Comparison of ENCODE assay signal across 8 cellular contexts in genomic region chr17:50149425-50150353, GRCh38. TPM values are rescaled to one million over a fixed set of nuclear protein-coding genes. Genes with fewer than 3 reads are reported as not detected.
A peak's percentile ranks its signal among the peaks of the same experiment; 100 is the strongest.
DNase-seq lines count a peak whose midpoint lies in the region; ATAC-seq and TF ChIP-seq lines count a peak whose summit lies in the region.

No MANE protein-coding gene starts in this region.

- H3K9me3 ChIP-seq in IMR-90 (ENCODE audit: control insufficient read depth, insufficient read depth, low read length): no peaks in the 10 kb centered on the region

- H2BK15ac ChIP-seq in IMR-90 (ENCODE audit: low read depth, low read length): no peak overlapping the region

- H3K4me1 ChIP-seq in IMR-90 (ENCODE audit: control insufficient read depth, insufficient read depth, low read length): peaks cover 27% of the 10 kb centered on the region

- peak overlapping the region; percentile 70 for H4K91ac ChIP-seq in IMR-90 (ENCODE audit: insufficient read depth, low read depth, low read length)

- no peak for TF ChIP-seq RAD21 in IMR-90 (IDR thresholded peaks at IDR 0.05; ENCODE audit: low read length)

- peaks cover 45% of the 10 kb centered on the region for H4K20me1 ChIP-seq in IMR-90 (ENCODE audit: insufficient read depth, low read length)

- peak overlapping the region; percentile 96 for H2AK9ac ChIP-seq in IMR-90 (replicated peaks; ENCODE audit: low read depth, low read length, poor library complexity)

- H3K9me1 ChIP-seq in IMR-90 (ENCODE audit: insufficient read depth, low read length): peaks cover 4% of the 10 kb centered on the region; the same call in 1 of the 2 replicates

- H3K9ac ChIP-seq in IMR-90 (ENCODE audit: low read depth, low read length): peak overlapping the region; percentile 92

- CTCF ChIA-PET in IMR-90 (lab: Yijun Ruan, JAX): interaction anchor here (0.8 to 1.6 kb wide), 2 partner anchors 11 to 12 kb away, joined by 3 to 5 read pairs; no protein-coding TSS in a partner anchor

- H4K5ac ChIP-seq in IMR-90 (ENCODE audit: low read depth, low read length): 0 out of 2 replicates have a peak overlapping the region, but pooled peaks have one; percentile 45

- H3K27me3 Mint-ChIP-seq in T-helper 2 cell treated with Interferon-gamma antibody and Interleukin-4, amounts not matched to agents 5 μg/mL and 100 μg/mL, for 36 hours (ENCODE audit: low read depth): no peaks in the 10 kb centered on the region

- peak overlapping the region; percentile 92 for H3K4ac ChIP-seq in IMR-90 (ENCODE audit: low read depth, low read length)

- H3K27ac ChIP-seq in IMR-90 (ENCODE audit: insufficient read depth, low read length): peak overlapping the region; percentile 88
- H3K27ac ChIP-seq in caudate nucleus (ENCODE audit: low read depth, low read length): peak overlapping the region; percentile 80
- H3K27ac ChIP-seq in layer of hippocampus (ENCODE audit: low read depth, low read length): peak overlapping the region; percentile 85

- peak overlapping the region; percentile 89 for H3K4me2 ChIP-seq in IMR-90 (ENCODE audit: low read depth, low read length)

- H3K4me1 Mint-ChIP-seq in T-helper 2 cell treated with Interferon-gamma antibody and Interleukin-4, amounts not matched to agents 5 μg/mL and 100 μg/mL, for 36 hours (ENCODE audit: low read depth): peaks cover 40% of the 10 kb centered on the region

- H4K8ac ChIP-seq in IMR-90 (ENCODE audit: low read depth in 2 of 2, low read length in 2 of 2): peak overlapping the region in 1 of 2 experiments; percentile 57; a peak in 1 of 4 replicates

- ATAC-seq in IMR-90 (ENCODE audit: low read depth) (no peak), GM21723 (IDR thresholded peaks at IDR 0.05; ENCODE audit: unreplicated experiment) (no peak)

- H3K36me3 ChIP-seq in IMR-90 (ENCODE audit: control insufficient read depth, insufficient read depth, low read length): peaks cover 7% of the 10 kb centered on the region

- no peak overlapping the region for H2BK20ac ChIP-seq in IMR-90 (ENCODE audit: low read depth, low read length)

- H2BK120ac ChIP-seq in IMR-90 (ENCODE audit: low read depth, low read length): 0 out of 2 replicates have a peak overlapping the region, but pooled peaks have one; percentile 66

- no peak for TF ChIP-seq CTCF in IMR-90 (conservative IDR thresholded peaks at IDR 0.05; ENCODE audit: low read depth, low read length)

- peak overlapping the region; percentile 94 for H2AK5ac ChIP-seq in IMR-90 (ENCODE audit: low read depth, low read length)

- peak overlapping the region; percentile 69; the same call in 1 of the 2 replicates for H3K56ac ChIP-seq in IMR-90 (ENCODE audit: extremely low read depth, insufficient read depth, low read length)

- H3K14ac ChIP-seq in IMR-90 (replicated peaks; ENCODE audit: low read depth, low read length): peak overlapping the region; percentile 90

- peaks cover 7 to 64% of the 10 kb centered on the region in 2 experiments; a peak in 3 of 4 replicates for H3K79me1 ChIP-seq in IMR-90 (ENCODE audit: low read depth in 1 of 2, low read length in 2 of 2)

- dilution Hi-C loops in IMR-90 (cut with HindIII; ENCODE audit: low sequenced_read_pairs, unreplicated experiment): no loop called here

- peak; percentile 83 for DNase-seq in COLO668 (lab: John Stamatoyannopoulos, UW; ENCODE audit: unreplicated experiment)
- peak; percentile 48 for DNase-seq in IMR-90
- peak; percentile 51 for DNase-seq in T-helper 2 cell treated with Interferon-gamma antibody and Interleukin-4, amounts not matched to agents 5 μg/mL and 100 μg/mL, for 36 hours (ENCODE audit: low spot score)
- DNase-seq in caudate nucleus (lab: John Stamatoyannopoulos, UW): peak in 26 of 61 donors; percentile 20 to 64 (median 38)
- peak; percentile 43 for DNase-seq in stimulated activated CD8-positive, alpha-beta memory T cell treated with anti-CD3 and anti-CD28 coated beads, Interleukin-12 subunit alpha, Interleukin-12 subunit beta, amount 100 ng/mL, for 4 hours (ENCODE audit: low read depth)
- DNase-seq in DMS114 treated with DMSO at 0.1 percent for 48 hours (lab: John Stamatoyannopoulos, UW; ENCODE audit: unreplicated experiment): no peak

- H3K27me3 ChIP-seq in IMR-90 (ENCODE audit: control insufficient read depth, insufficient read depth, low read length) (no peaks in the 10 kb centered on the region), layer of hippocampus (ENCODE audit: control insufficient read depth, insufficient read depth, low read length) (no peaks in the 10 kb centered on the region)

- H3K9me3 Mint-ChIP-seq in T-helper 2 cell treated with Interferon-gamma antibody and Interleukin-4, amounts not matched to agents 5 μg/mL and 100 μg/mL, for 36 hours: no peaks in the 10 kb centered on the region

- peak overlapping the region; percentile 86 for H3K4me3 ChIP-seq in IMR-90 (ENCODE audit: insufficient read depth, low read depth, low read length)

- H3K18ac ChIP-seq in IMR-90 (ENCODE audit: low read depth, low read length): no peak overlapping the region; the same call in 1 of the 2 replicates

- intact Hi-C loops in IMR-90 (cut with micrococcal nuclease): loop anchor here (2.0 kb wide), 1 partner anchor 55 kb away; the partner anchor contains the start of gene PDK2

- no TSS peak for BruUV-seq in IMR-90 (replicated peaks; lab: Mats Ljungman, UMichigan)

- in situ Hi-C loops in IMR-90 (cut with MboI; ENCODE audit: low sequenced_read_pairs): no loop called here

- H3K27ac Mint-ChIP-seq in T-helper 2 cell treated with Interferon-gamma antibody and Interleukin-4, amounts not matched to agents 5 μg/mL and 100 μg/mL, for 36 hours: peak overlapping the region; percentile 73

- peaks cover 36% of the 10 kb centered on the region for H3K36me3 Mint-ChIP-seq in T-helper 2 cell treated with Interferon-gamma antibody and Interleukin-4, amounts not matched to agents 5 μg/mL and 100 μg/mL, for 36 hours (ENCODE audit: low read depth)

- peak overlapping the region; percentile 84 for H2AFZ ChIP-seq in IMR-90 (replicated peaks; ENCODE audit: low read length, poor library complexity)

- WGBS in IMR-90 (ENCODE audit: extremely low coverage in 2 of 2, insufficient read length in 1 of 2), 2 experiments: 0% methylated on average over 55 of the region's 123 CpGs; no CpG with 5 or more reads in 1 of the 2 experiments

- H2BK5ac ChIP-seq in IMR-90 (ENCODE audit: low read depth, low read length, poor library complexity, severe bottlenecking): peak overlapping the region; percentile 81

- peak overlapping the region; percentile 76 for H3K23ac ChIP-seq in IMR-90 (ENCODE audit: low read depth, low read length)

- POLR2A ChIA-PET in IMR-90 (lab: Charles Lee; ENCODE audit: unreplicated experiment): no interaction called here

- H3K4me3 Mint-ChIP-seq in T-helper 2 cell treated with Interferon-gamma antibody and Interleukin-4, amounts not matched to agents 5 μg/mL and 100 μg/mL, for 36 hours: peak overlapping the region; percentile 91

- TF ChIP-seq POLR2A in IMR-90 (IDR thresholded peaks at IDR 0.05; ENCODE audit: low read depth, low read length): no peak

TF ChIP-seq in IMR-90, 13 proteins besides CTCF, POLR2A, EP300 and RAD21:
- TF ChIP-seq MXI1 (IDR thresholded peaks at IDR 0.05; ENCODE audit: borderline replicate concordance, low read depth, low read length): peak; percentile 61; the same call in 1 of the 2 replicates
- TF ChIP-seq RCOR1 (IDR thresholded peaks at IDR 0.05; ENCODE audit: insufficient replicate concordance, low read length): no peak
TF ChIP-seq in IMR-90: peak in this region for 1.

RNA-seq across cellular contexts. Expression of gene PPP1R9B, which starts 0.8 kb away (rescaled TPM):
- total RNA-seq in IMR-90 (2012; rRNA removed): 28.0 and 38.6 TPM in 2 replicates
- 23.0 and 25.8 TPM in 2 replicates for polyA plus RNA-seq in IMR-90 (2012; rRNA removed)
- polyA plus RNA-seq in IMR-90 (2012; cell fraction: cytosol; rRNA removed): 16.2 and 19.3 TPM in 2 replicates
- polyA plus RNA-seq in IMR-90 (2012; cell fraction: nucleus; rRNA removed; ENCODE audit: low replicate concordance): 42.2 and 55.1 TPM in 2 replicates

RNA-seq across cellular contexts. Expression of gene SGCA, which starts 16.1 kb away (rescaled TPM):
- not detected in 2 replicates for total RNA-seq in IMR-90 (2012; rRNA removed)
- 0.19 and 0.55 TPM in 2 replicates for polyA plus RNA-seq in IMR-90 (2012; rRNA removed)
- polyA plus RNA-seq in IMR-90 (2012; cell fraction: cytosol; rRNA removed): 0.36 and 0.43 TPM in 2 replicates
- polyA plus RNA-seq in IMR-90 (2012; cell fraction: nucleus; rRNA removed; ENCODE audit: low replicate concordance): 0.34 TPM in 1 of 2 replicates, not detected in the other

RNA-seq across cellular contexts. Expression of gene SAMD14, which starts 19.7 kb away (rescaled TPM):
- total RNA-seq in IMR-90 (2012; rRNA removed): 1.4 TPM in 2 replicates
- polyA plus RNA-seq in IMR-90 (2012; rRNA removed): 6.2 and 6.7 TPM in 2 replicates
- polyA plus RNA-seq in IMR-90 (2012; cell fraction: cytosol; rRNA removed): 2.7 and 5.4 TPM in 2 replicates
- polyA plus RNA-seq in IMR-90 (2012; cell fraction: nucleus; rRNA removed; ENCODE audit: low replicate concordance): 20.9 and 34.4 TPM in 2 replicates

RNA-seq across cellular contexts. Expression of gene COL1A1, which starts 51.7 kb away (rescaled TPM):
- total RNA-seq in IMR-90 (2012; rRNA removed): 1,825 and 2,180 TPM in 2 replicates
- polyA plus RNA-seq in IMR-90 (2012; rRNA removed): 4,117 and 4,350 TPM in 2 replicates
- 6,648 and 7,973 TPM in 2 replicates for polyA plus RNA-seq in IMR-90 (2012; cell fraction: cytosol; rRNA removed)
- polyA plus RNA-seq in IMR-90 (2012; cell fraction: nucleus; rRNA removed; ENCODE audit: low replicate concordance): 7,018 and 18,611 TPM in 2 replicates

RNA-seq across cellular contexts. Expression of gene PDK2, which starts 54.5 kb away (rescaled TPM):
- 26.7 and 38.0 TPM in 2 replicates for total RNA-seq in IMR-90 (2012; rRNA removed)
- polyA plus RNA-seq in IMR-90 (2012; rRNA removed): 104 and 113 TPM in 2 replicates
- 45.0 and 131 TPM in 2 replicates for polyA plus RNA-seq in IMR-90 (2012; cell fraction: cytosol; rRNA removed)
- polyA plus RNA-seq in IMR-90 (2012; cell fraction: nucleus; rRNA removed; ENCODE audit: low replicate concordance): 71.2 and 130 TPM in 2 replicates
